ENCODE assay signal across 8 cellular contexts in genomic region chr16:69709456-69710084, GRCh38. TPM values are rescaled to one million over a fixed set of nuclear protein-coding genes. Genes with fewer than 3 reads are reported as not detected.
DNase-seq lines count a peak whose midpoint lies in the region; ATAC-seq and TF ChIP-seq lines count a peak whose summit lies in the region.

No MANE protein-coding gene starts in this region.

- BruUV-seq in A673 (replicated peaks; lab: Mats Ljungman, UMichigan), result no TSS peak

- ATAC-seq in psoas muscle, result peak; percentile 37 to 75 (median 58)
- ATAC-seq in GM19397 (IDR thresholded peaks at IDR 0.05; ENCODE audit: unreplicated experiment), result no peak

- POLR2A ChIA-PET in A673 (lab: Charles Lee; ENCODE audit: low non-redundant PET), result no interaction called here

- no peaks in the 10 kb centered on the region for H3K9me3 ChIP-seq in A673 (ENCODE audit: low read depth, low read length, poor library complexity, severe bottlenecking)
- no peaks in the 10 kb centered on the region for H3K9me3 ChIP-seq in psoas muscle

- H3K27me3 ChIP-seq in A673 (replicated peaks; ENCODE audit: insufficient read depth, low read depth, low read length, poor library complexity) (no peaks in the 10 kb centered on the region), psoas muscle (ENCODE audit: insufficient read depth in 3 of 3, low read length in 2 of 3) (no peaks in the 10 kb centered on the region)

- WGBS in psoas muscle, 3 donors, result 31 to 37% (median 35%) methylated on average over 5 of the region's 5 CpGs

- H3K4me3 ChIP-seq in A673 (ENCODE audit: low read depth, low read length, poor library complexity, severe bottlenecking) (no peak overlapping the region), WI38 (ENCODE audit: low read depth, low read length) (no peak overlapping the region), psoas muscle (no peak overlapping the region)

- intact Hi-C loops in A673 (cut with micrococcal nuclease; ENCODE audit: unreplicated experiment), result loop anchor here (1.0 to 10.0 kb wide), 3 partner anchors 45 to 312 kb away; partner anchors contain the start of gene NOB1
- intact Hi-C loops in psoas muscle (cut with DNase I), result loop anchor here (1.0 to 2.0 kb wide), 2 partner anchors 34 to 45 kb away; partner anchors contain the start of gene NOB1 (in 2 of the 2)

- H3K36me3 ChIP-seq in A673 (ENCODE audit: insufficient read depth, low read length, poor library complexity, severe bottlenecking) (peaks cover 14% of the 10 kb centered on the region), psoas muscle (ENCODE audit: insufficient read depth in 1 of 2, low read depth in 1 of 2) (peaks cover 0 to 78% of the 10 kb centered on the region in 2 donors)

- CTCF ChIA-PET in A673 (lab: Charles Lee), result interaction anchor here (1.8 kb wide), 1 partner anchor 45 kb away, joined by 3 read pairs; the partner anchor contains the start of gene NOB1

- H3K27ac ChIP-seq in A673 (ENCODE audit: low read depth, low read length, poor library complexity, severe bottlenecking), result no peak overlapping the region
- H3K27ac ChIP-seq in psoas muscle, result no peak overlapping the region

- TF ChIP-seq CTCF in A673 (conservative IDR thresholded peaks at IDR 0.05; ENCODE audit: low read depth, low read length), result peak; percentile 73
- peak; percentile 59 for TF ChIP-seq CTCF in GM12873 (IDR thresholded peaks at IDR 0.05; ENCODE audit: insufficient read depth, low read depth, low read length, missing control alignments)
- TF ChIP-seq CTCF in WI38 (IDR thresholded peaks at IDR 0.05; ENCODE audit: low read depth, low read length), result peak; percentile 24
- peak; percentile 69 for TF ChIP-seq CTCF in psoas muscle (IDR thresholded peaks at IDR 0.05)

- no peaks in the 10 kb centered on the region for H3K4me1 ChIP-seq in A673 (ENCODE audit: insufficient read depth, low read length, poor library complexity, severe bottlenecking)
- H3K4me1 ChIP-seq in psoas muscle, result no peaks in the 10 kb centered on the region

- DNase-seq in A673 (ENCODE audit: low spot score), result peak; percentile 81
- peak; percentile 55 for DNase-seq in NCI-H2107 (lab: John Stamatoyannopoulos, UW)
- DNase-seq in germinal center (ENCODE audit: low spot score), result peak; percentile 51
- DNase-seq in psoas muscle, result no peak
- no peak for DNase-seq in ecto neural progenitor cell (ENCODE audit: low spot score)

RNA-seq across cellular contexts. Expression of gene NQO1, which starts 16.8 kb away (rescaled TPM):
- 46.9 and 61.7 TPM in 2 replicates for total RNA-seq in A673 (2021)
- 100 to 1,000 TPM in 1 of 4 donors, 10 to 100 TPM in 3; 29.2 to 186 (median 53.9) TPM for total RNA-seq in psoas muscle
- 10 to 100 TPM; 12.1 to 47.1 (median 17.1) TPM for polyA plus RNA-seq in psoas muscle

RNA-seq across cellular contexts. Expression of gene NOB1, which starts 45.2 kb away (rescaled TPM):
- total RNA-seq in A673 (2021) (78.1 and 93.3 TPM in 2 replicates), psoas muscle (10 to 100 TPM; 29.3 to 53.5 (median 43.0) TPM)
- polyA plus RNA-seq in psoas muscle, result 10 to 100 TPM; 33.0 to 60.6 (median 36.5) TPM

RNA-seq across cellular contexts. Expression of gene WWP2, which starts 52.6 kb away (rescaled TPM):
- total RNA-seq in A673 (2021) (32.4 and 38.5 TPM in 2 replicates), psoas muscle (10 to 100 TPM; 18.6 to 26.0 (median 20.5) TPM)
- 10 to 100 TPM; 12.2 to 19.0 (median 18.4) TPM for polyA plus RNA-seq in psoas muscle

Comparison
In these comparisons a context has a peak if more than half of its experiments do, and no peak if none do; other contexts are left out.
1. DNase-seq: peak in A673 (single experiment), NCI-H2107 (single experiment) and germinal center (single experiment); none in psoas muscle (0 of 2) and ecto neural progenitor cell (single experiment).
2. Peak in every context shown above with its lines, with median percentiles within 50 percentile points of each other: CTCF ChIP-seq.